In genomic region chr11:69400769-69401590, GRCh38 we compare ENCODE assay signal across 19 cellular contexts.
A peak's percentile ranks its signal among the peaks of the same experiment; 100 is the strongest.
DNase-seq lines count a peak whose midpoint lies in the region; ATAC-seq, FAIRE-seq and TF ChIP-seq lines count a peak whose summit lies in the region.
"Had no signal": no experiment of that assay in that cellular context is flagged by ENCODE, and none has a peak within 500 bp of the region (broad histone marks: within the 10 kb centered on the region; RNA-seq: fewer than 3 reads in every experiment).

No MANE protein-coding gene starts in this region.

- H4K5ac ChIP-seq in H1 (ENCODE audit: insufficient read length, low read depth, low read length) = no peak overlapping the region

- no peak for TF ChIP-seq CTCF in HL-60 (IDR thresholded peaks at IDR 0.05; ENCODE audit: insufficient read depth, low read length)
- no peak for TF ChIP-seq CTCF in H1 (IDR thresholded peaks at IDR 0.05; ENCODE audit: control extremely low read depth in 1 of 3, insufficient read depth in 1 of 3, low read depth in 1 of 3, low read length in 3 of 3)
- TF ChIP-seq CTCF in osteoblast (IDR thresholded peaks at IDR 0.05; ENCODE audit: extremely low read depth, low read depth, low read length) = no peak
- TF ChIP-seq CTCF in SK-N-SH (IDR thresholded peaks at IDR 0.05) = no peak

- TF ChIP-seq RAD21 in H1 (IDR thresholded peaks at IDR 0.05 in 1 of 2, conservative IDR thresholded peaks at IDR 0.05 in 1 of 2; ENCODE audit: low read depth in 2 of 2, low read length in 2 of 2) (no peak), SK-N-SH (IDR thresholded peaks at IDR 0.05; ENCODE audit: low read length) (no peak)

- 0 out of 2 replicates have a peak overlapping the region, but pooled peaks have one; percentile 53 for H2AK5ac ChIP-seq in H1 (ENCODE audit: low read depth, low read length)

- no peak for TF ChIP-seq POLR2A in H1 (IDR thresholded peaks at IDR 0.05; ENCODE audit: control extremely low read depth in 1 of 2, low read depth in 2 of 2, low read length in 2 of 2)

- H2BK15ac ChIP-seq in H1 (ENCODE audit: low read length) = no peak overlapping the region; the same call in 1 of the 2 replicates

- H3F3A ChIP-seq in SK-N-SH (replicated peaks; ENCODE audit: insufficient read depth) = no peaks in the 10 kb centered on the region

- no peak overlapping the region for H4K8ac ChIP-seq in H1 (ENCODE audit: extremely low read depth, insufficient read depth, low read length)

- no peaks in the 10 kb centered on the region for H4K20me1 ChIP-seq in BLaER1 treated with 17β-estradiol and CSF1 and Interleukin-3, amounts not matched to agents 10 nM and 100 nM
- H4K20me1 ChIP-seq in H1 (replicated peaks in 1 of 2; ENCODE audit: control insufficient read depth in 1 of 2, insufficient read depth in 2 of 2, low read length in 2 of 2) (no peaks in the 10 kb centered on the region), osteoblast (ENCODE audit: insufficient read depth, low read length) (no peaks in the 10 kb centered on the region), SK-N-SH (ENCODE audit: insufficient read depth) (no peaks in the 10 kb centered on the region)

- ATAC-seq in GM19351 (IDR thresholded peaks at IDR 0.05; ENCODE audit: unreplicated experiment) = no peak
- ATAC-seq: HCT116; left lung; naive thymus-derived CD4-positive, alpha-beta T cell had no signal

- FAIRE-seq in H1 (lab: Jason Lieb, UNC) = no peak

- H3K4me2 ChIP-seq in BLaER1 treated with 17β-estradiol and CSF1 and Interleukin-3, amounts not matched to agents 10 nM and 100 nM = peak overlapping the region; percentile 75 to 96 (median 89)
- H3K4me2 ChIP-seq in H1 (ENCODE audit: insufficient read depth in 1 of 2, low read depth in 2 of 2, low read length in 2 of 2) (no peak overlapping the region), osteoblast (ENCODE audit: insufficient read depth, low read length) (no peak overlapping the region), SK-N-SH (no peak overlapping the region)

- H2BK5ac ChIP-seq in H1 (ENCODE audit: low read depth, low read length) = no peak overlapping the region

- H3K56ac ChIP-seq in H1 (replicated peaks; ENCODE audit: insufficient read length, low read depth, low read length) = no peak overlapping the region

- H3K9ac ChIP-seq in BLaER1 treated with 17β-estradiol and CSF1 and Interleukin-3, amounts not matched to agents 10 nM and 100 nM = peak overlapping the region in 8 of 11 experiments; percentile 1 to 53 (median 42); a peak in 13 of 22 replicates
- H3K9ac ChIP-seq in H1 (replicated peaks in 1 of 4; ENCODE audit: extremely low read depth in 1 of 4, low read depth in 3 of 4, low read length in 3 of 4) (no peak overlapping the region), SK-N-SH (no peak overlapping the region)

- H3K14ac ChIP-seq in H1 (ENCODE audit: insufficient read length) = no peak overlapping the region

- H4K91ac ChIP-seq in H1 (replicated peaks; ENCODE audit: insufficient read length, low read length) = no peak overlapping the region

- H3K23ac ChIP-seq in H1 (ENCODE audit: insufficient read length) = no peak overlapping the region

- H3K18ac ChIP-seq in H1 (ENCODE audit: extremely low read depth, low read length) = no peak overlapping the region

- H2BK120ac ChIP-seq in H1 (replicated peaks; ENCODE audit: low read depth, low read length) = no peak overlapping the region

- H3K27me3 ChIP-seq in BLaER1 treated with 17β-estradiol and CSF1 and Interleukin-3, amounts not matched to agents 10 nM and 100 nM = peaks cover 0 to 7% (median 0%) of the 10 kb centered on the region in 11 experiments; a peak in 1 of 22 replicates
- no peaks in the 10 kb centered on the region for H3K27me3 ChIP-seq in HL-60 (ENCODE audit: insufficient read depth, poor library complexity, severe bottlenecking)
- H3K27me3 ChIP-seq in H1 (replicated peaks in 1 of 4; ENCODE audit: control insufficient read depth in 3 of 4, extremely low read depth in 1 of 4, insufficient read depth in 3 of 4, low read length in 3 of 4) = no peaks in the 10 kb centered on the region
- H3K27me3 ChIP-seq in osteoblast (ENCODE audit: insufficient read depth, low read length) = no peaks in the 10 kb centered on the region
- no peaks in the 10 kb centered on the region for H3K27me3 ChIP-seq in SK-N-SH (ENCODE audit: insufficient read depth)
- H3K27me3 ChIP-seq: dorsolateral prefrontal cortex, left lung, ovary, suprapubic skin had no signal

- peaks cover 49 to 81% (median 61%) of the 10 kb centered on the region in 10 experiments for H3K4me1 ChIP-seq in BLaER1 treated with 17β-estradiol and CSF1 and Interleukin-3, amounts not matched to agents 10 nM and 100 nM
- peaks cover 0 to 6% (median 2%) of the 10 kb centered on the region in 4 experiments; a peak in 2 of 7 replicates for H3K4me1 ChIP-seq in H1 (replicated peaks in 1 of 4; ENCODE audit: control insufficient read depth in 3 of 4, insufficient read depth in 4 of 4, low read length in 3 of 4)
- H3K4me1 ChIP-seq in osteoblast (ENCODE audit: insufficient read depth, low read length) = peaks cover 29% of the 10 kb centered on the region
- H3K4me1 ChIP-seq in SK-N-SH (ENCODE audit: control insufficient read depth in 1 of 2, insufficient read depth in 2 of 2, low read depth in 1 of 2, low read length in 1 of 2) = no peaks in the 10 kb centered on the region; a peak in 1 of 4 replicates

- in situ Hi-C loops in KBM-7 (cut with MboI; ENCODE audit: low pct_unique_long_range_greater_than_20kb, low sequenced_read_pairs) = no loop called here

- CTCF ChIA-PET in H1 (lab: Charles Lee; ENCODE audit: partially characterized antibody) (no interaction called here), SK-N-SH (lab: Yijun Ruan, JAX) (no interaction called here)

- H2BK12ac ChIP-seq in H1 (ENCODE audit: low read depth, low read length) = peak overlapping the region; percentile 6; the same call in 1 of the 2 replicates

- H3K79me2 ChIP-seq in H1 (ENCODE audit: control insufficient read depth in 1 of 2, insufficient read depth in 2 of 2, low read length in 2 of 2) (no peaks in the 10 kb centered on the region), osteoblast (ENCODE audit: insufficient read depth, low read length) (no peaks in the 10 kb centered on the region), SK-N-SH (ENCODE audit: insufficient read depth) (no peaks in the 10 kb centered on the region)

- no peaks in the 10 kb centered on the region for H3K36me3 ChIP-seq in BLaER1 treated with 17β-estradiol and CSF1 and Interleukin-3, amounts not matched to agents 10 nM and 100 nM
- H3K36me3 ChIP-seq in H1 (ENCODE audit: control insufficient read depth in 2 of 4, insufficient read depth in 4 of 4, low read length in 3 of 4) (no peaks in the 10 kb centered on the region), osteoblast (ENCODE audit: insufficient read depth, low read length) (no peaks in the 10 kb centered on the region), SK-N-SH (replicated peaks in 1 of 2; ENCODE audit: control insufficient read depth in 1 of 2, insufficient read depth in 2 of 2, low read length in 1 of 2) (no peaks in the 10 kb centered on the region)
- H3K36me3 ChIP-seq: left lung, ovary, suprapubic skin had no signal

- no peak overlapping the region for H3K4ac ChIP-seq in H1 (replicated peaks; ENCODE audit: insufficient read length, low read depth, low read length)

- POLR2A ChIA-PET in H1 (lab: Charles Lee; ENCODE audit: partially characterized antibody) (no interaction called here), SK-N-SH (lab: Yijun Ruan, JAX) (no interaction called here)

- no peak for DNase-seq in HL-60 (ENCODE audit: low read depth in 1 of 2, low spot score in 1 of 2)
- no peak for DNase-seq in H1 (ENCODE audit: low read depth in 1 of 2, low spot score in 2 of 2)
- peak; percentile 58 for DNase-seq in osteoblast (ENCODE audit: insufficient read length, low spot score, missing footprints)
- no peak for DNase-seq in KBM-7
- no peak for DNase-seq in SK-N-SH
- DNase-seq: activated T-cell treated with anti-CD3 and anti-CD28 coated beads, Interleukin-2, amount 50 U/mL, for 1 hour; CD4-positive, CD25-positive, alpha-beta regulatory T cell; cerebellar nuclear complex; naive thymus-derived CD4-positive, alpha-beta T cell; NCI-H1436; NCI-H446 treated with DMSO at 0.1 percent for 48 hours had no signal

- WGBS in H1 (ENCODE audit: extremely low coverage in 1 of 2, insufficient coverage in 1 of 2, insufficient read length in 1 of 2, insufficient replicate concordance in 2 of 2, low coverage in 1 of 2, low lambda C conversion rate in 2 of 2, missing lambda C conversion rate in 1 of 2), 2 experiments = 82% methylated on average over 22 of the region's 22 CpGs; no CpG with 5 or more reads in 1 of the 2 experiments
- whole genome bisulfite sequencing in SK-N-SH (ENCODE audit: low lambda C conversion rate) = 87% methylated on average over 15 of the region's 22 CpGs

- H2BK20ac ChIP-seq in H1 (ENCODE audit: low read length) = no peak overlapping the region

- H3K79me1 ChIP-seq in H1 (ENCODE audit: low read depth, low read length) = no peaks in the 10 kb centered on the region

- peaks cover 10 to 25% (median 18%) of the 10 kb centered on the region in 11 experiments for H3K9me3 ChIP-seq in BLaER1 treated with 17β-estradiol and CSF1 and Interleukin-3, amounts not matched to agents 10 nM and 100 nM (replicated peaks in 1 of 11)
- H3K9me3 ChIP-seq in H1 (ENCODE audit: insufficient read depth in 2 of 2, low read depth in 1 of 2, low read length in 1 of 2) (peaks cover 14 to 17% of the 10 kb centered on the region in 2 experiments), osteoblast (ENCODE audit: low read depth, low read length) (no peaks in the 10 kb centered on the region), SK-N-SH (no peaks in the 10 kb centered on the region)
- H3K9me3 ChIP-seq: ovary, suprapubic skin had no signal

- H3K27ac ChIP-seq in BLaER1 treated with 17β-estradiol and CSF1 and Interleukin-3, amounts not matched to agents 10 nM and 100 nM = peak overlapping the region in 8 of 11 experiments; percentile 1 to 57 (median 40); a peak in 15 of 22 replicates
- H3K27ac ChIP-seq in HL-60 (replicated peaks) (peak overlapping the region; percentile 84), H1 (ENCODE audit: low read depth, low read length) (no peak overlapping the region), osteoblast (ENCODE audit: low read depth, low read length) (no peak overlapping the region), SK-N-SH (ENCODE audit: low read depth in 2 of 2, low read length in 1 of 2) (no peak overlapping the region)
- H3K27ac ChIP-seq: dorsolateral prefrontal cortex, left lung, ovary, SK-N-MC, suprapubic skin had no signal

- no peak for TF ChIP-seq EP300 in H1 (IDR thresholded peaks at IDR 0.05; ENCODE audit: borderline replicate concordance in 1 of 2, low read depth in 2 of 2, low read length in 2 of 2)
- TF ChIP-seq EP300 in SK-N-SH (IDR thresholded peaks at IDR 0.05; ENCODE audit: borderline replicate concordance in 1 of 2, low read depth in 1 of 2, low read length in 1 of 2) = no peak

- H3K9me2 ChIP-seq in SK-N-SH = no peaks in the 10 kb centered on the region

- H3K23me2 ChIP-seq in H1 (ENCODE audit: low read depth, low read length) = no peaks in the 10 kb centered on the region

- peak overlapping the region in 5 of 10 experiments; percentile 2 to 36 (median 27); a peak in 7 of 20 replicates for H3K4me3 ChIP-seq in BLaER1 treated with 17β-estradiol and CSF1 and Interleukin-3, amounts not matched to agents 10 nM and 100 nM
- H3K4me3 ChIP-seq in HL-60 (replicated peaks; ENCODE audit: insufficient read depth, low read length) = no peak overlapping the region
- no peak overlapping the region for H3K4me3 ChIP-seq in H1 (ENCODE audit: extremely low read depth in 1 of 4, insufficient read depth in 2 of 4, low read depth in 3 of 4, low read length in 4 of 4)
- H3K4me3 ChIP-seq in osteoblast (ENCODE audit: insufficient read depth, low read length) = no peak overlapping the region
- no peak overlapping the region for H3K4me3 ChIP-seq in SK-N-SH (ENCODE audit: low read depth in 2 of 2, low read length in 1 of 2)
- H3K4me3 ChIP-seq: dorsolateral prefrontal cortex, left lung, ovary, SK-N-MC, suprapubic skin had no signal

- no peak overlapping the region for H2AFZ ChIP-seq in H1 (ENCODE audit: low read length)
- no peak overlapping the region for H2AFZ ChIP-seq in osteoblast (ENCODE audit: low read length)
- no peak overlapping the region for H2AFZ ChIP-seq in SK-N-SH (ENCODE audit: low read depth)

Comparison
In these comparisons a context has a peak if more than half of its experiments do, and no peak if none do; other contexts are left out.
1. H3K27ac ChIP-seq: peak in BLaER1 treated with 17β-estradiol and CSF1 and Interleukin-3, amounts not matched to agents 10 nM and 100 nM (8 of 11) and HL-60 (single experiment); none in H1 (single experiment), osteoblast (single experiment) and SK-N-SH (0 of 2).
2. H3K4me2 ChIP-seq: peak in BLaER1 treated with 17β-estradiol and CSF1 and Interleukin-3, amounts not matched to agents 10 nM and 100 nM (11 of 11); none in H1 (0 of 2), osteoblast (single experiment) and SK-N-SH (single experiment).
3. H3K9ac ChIP-seq: peak in BLaER1 treated with 17β-estradiol and CSF1 and Interleukin-3, amounts not matched to agents 10 nM and 100 nM (8 of 11); none in H1 (0 of 4) and SK-N-SH (single experiment).